ENCODE assay signal across 8 cellular contexts in the genomic region with DNA sequence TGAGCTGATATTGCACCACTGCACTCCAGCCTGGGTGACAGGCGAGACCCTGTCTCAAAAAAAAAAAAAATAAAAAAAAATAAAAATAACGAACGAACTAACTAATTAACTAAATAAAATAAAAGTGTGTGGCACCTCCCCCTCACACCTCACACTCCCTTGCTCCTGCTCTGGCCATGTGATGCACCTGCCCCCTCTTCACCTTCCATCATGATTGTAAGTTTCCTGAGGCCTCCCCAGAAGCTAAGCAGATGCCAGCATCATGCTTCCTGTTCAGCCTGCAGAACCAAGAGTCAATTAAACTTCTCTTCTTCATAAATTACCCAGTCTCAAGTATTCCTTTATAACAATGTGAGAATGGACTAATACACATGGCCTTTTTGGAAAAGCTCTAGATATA.
"Had no signal": no experiment of that assay in that cellular context is flagged by ENCODE, and none has a peak within 500 bp of the region (broad histone marks: within the 10 kb centered on the region; RNA-seq: fewer than 3 reads in every experiment).

No MANE protein-coding gene starts in this region.

- DNase-seq: GDM1, GF-D8 had no signal

- H3K4me3 ChIP-seq: GM12878 had no signal

- ATAC-seq: GM12878 had no signal

- FAIRE-seq: G401.6, GM12878, GM12891, GM12892, GM18507, GM19239 had no signal
